ENCODE assay signal across 9 cellular contexts in genomic region chr5:57302164-57302563, GRCh38.
A peak's percentile ranks its signal among the peaks of the same experiment; 100 is the strongest.
DNase-seq lines count a peak whose midpoint lies in the region; ATAC-seq and TF ChIP-seq lines count a peak whose summit lies in the region.
"Had no signal": no experiment of that assay in that cellular context is flagged by ENCODE, and none has a peak within 500 bp of the region (broad histone marks: within the 10 kb centered on the region; RNA-seq: fewer than 3 reads in every experiment).

No MANE protein-coding gene starts in this region.

- DNase-seq in ACHN (peak; percentile 39), GM23248 (peak; percentile 21), RPMI7951 (ENCODE audit: low read depth) (peak; percentile 89), esophagus muscularis mucosa (ENCODE audit: extremely low spot score) (peak; percentile 34), neuronal stem cell (ENCODE audit: low spot score) (no peak), NCI-H1417 (lab: John Stamatoyannopoulos, UW) (no peak), CD14-positive monocyte (ENCODE audit: low spot score) (no peak)

- in situ Hi-C loops in ACHN (cut with HindIII; ENCODE audit: low pct_ligation_motif_present, low pct_unique_long_range_greater_than_20kb, low sequenced_read_pairs) (no loop called here), GM23248 (cut with MboI) (loop anchor here (10.0 to 25.0 kb wide), 2 partner anchors 183 to 585 kb away; partner anchors contain the start of gene ACTBL2)

- H4K91ac ChIP-seq in neuronal stem cell (ENCODE audit: low read depth, low read length, poor library complexity) = no peak overlapping the region

- ATAC-seq in GM21576 (IDR thresholded peaks at IDR 0.05; ENCODE audit: unreplicated experiment) = no peak

- no peak overlapping the region for H2BK15ac ChIP-seq in neuronal stem cell (ENCODE audit: low read length)

- no peak for TF ChIP-seq POLR2A in esophagus muscularis mucosa (IDR thresholded peaks at IDR 0.05; ENCODE audit: low read depth)

- H4K8ac ChIP-seq in neuronal stem cell (ENCODE audit: low read depth, low read length) = no peak overlapping the region

- H3K9ac ChIP-seq in GM23248 (no peak overlapping the region), neuronal stem cell (ENCODE audit: low read depth, low read length, poor library complexity) (no peak overlapping the region)

- H3K27ac ChIP-seq in GM23248 = no peak overlapping the region
- no peak overlapping the region for H3K27ac ChIP-seq in esophagus muscularis mucosa (replicated peaks in 1 of 4)
- H3K27ac ChIP-seq in neuronal stem cell (replicated peaks; ENCODE audit: low read length) = no peak overlapping the region

- no peaks in the 10 kb centered on the region for H3K36me3 Mint-ChIP-seq in CD14-positive monocyte
- H3K36me3 Mint-ChIP-seq: brain had no signal

- H2BK5ac ChIP-seq in neuronal stem cell (ENCODE audit: low read length) = no peak overlapping the region

- H3K36me3 ChIP-seq in GM23248 (ENCODE audit: low read depth) = no peaks in the 10 kb centered on the region
- no peaks in the 10 kb centered on the region for H3K36me3 ChIP-seq in esophagus muscularis mucosa
- H3K36me3 ChIP-seq in neuronal stem cell (replicated peaks in 1 of 2; ENCODE audit: control insufficient read depth in 2 of 2, insufficient read depth in 2 of 2, low read length in 2 of 2) = no peaks in the 10 kb centered on the region

- no peak overlapping the region for H3K14ac ChIP-seq in neuronal stem cell (ENCODE audit: low read length)

- no peaks in the 10 kb centered on the region for H3K79me1 ChIP-seq in neuronal stem cell (ENCODE audit: low read depth, low read length)

- peaks cover 0 to 3% (median 1%) of the 10 kb centered on the region in 3 donors for H3K27me3 Mint-ChIP-seq in CD14-positive monocyte (ENCODE audit: low read depth in 3 of 3)

- TF ChIP-seq CTCF in esophagus muscularis mucosa (IDR thresholded peaks at IDR 0.05) = no peak
- TF ChIP-seq CTCF in CD14-positive monocyte (IDR thresholded peaks at IDR 0.05) = no peak

- H3K9me3 Mint-ChIP-seq in CD14-positive monocyte = peaks cover 3 to 14% (median 13%) of the 10 kb centered on the region in 7 donors

- no peak overlapping the region for H2BK12ac ChIP-seq in neuronal stem cell (ENCODE audit: low read length)

- no peak overlapping the region for H2AK5ac ChIP-seq in neuronal stem cell (ENCODE audit: low read depth, low read length)

- no peaks in the 10 kb centered on the region for H3K79me2 ChIP-seq in GM23248 (ENCODE audit: insufficient read depth)

- H3K27me3 ChIP-seq in GM23248 (replicated peaks; ENCODE audit: insufficient read depth) (no peaks in the 10 kb centered on the region), esophagus muscularis mucosa (no peaks in the 10 kb centered on the region), neuronal stem cell (ENCODE audit: control insufficient read depth in 3 of 3, insufficient read depth in 3 of 3, low read depth in 1 of 3, low read length in 3 of 3) (no peaks in the 10 kb centered on the region)

- TF ChIP-seq EP300 in esophagus muscularis mucosa (IDR thresholded peaks at IDR 0.05) = no peak

- no peaks in the 10 kb centered on the region for H4K20me1 ChIP-seq in GM23248 (ENCODE audit: insufficient read depth)

- peaks cover 4% of the 10 kb centered on the region; the same call in 1 of the 2 replicates for H3F3A ChIP-seq in GM23248 (ENCODE audit: insufficient read depth)

- WGBS in GM23248 (ENCODE audit: low coverage in 1 of 2, low lambda C conversion rate in 2 of 2, missing lambda C conversion rate in 2 of 2), 2 experiments = 68 to 69% methylated on average over 6 of the region's 6 CpGs
- 80% methylated on average over 6 of the region's 6 CpGs for WGBS in esophagus muscularis mucosa
- no CpG with 5 or more reads among the region's 6 CpGs for WGBS in neuronal stem cell (ENCODE audit: extremely low coverage in 2 of 2, insufficient read length in 2 of 2, insufficient replicate concordance in 1 of 2), 2 donors

- no peak overlapping the region for H3K27ac Mint-ChIP-seq in CD14-positive monocyte

- H3K4me1 ChIP-seq in GM23248 (ENCODE audit: insufficient read depth) (peaks cover 14% of the 10 kb centered on the region), esophagus muscularis mucosa (peaks cover 5 to 12% (median 10%) of the 10 kb centered on the region in 4 donors), neuronal stem cell (ENCODE audit: control insufficient read depth in 2 of 2, insufficient read depth in 1 of 2, low read depth in 1 of 2, low read length in 2 of 2) (peaks cover 1 to 2% of the 10 kb centered on the region in 2 donors)

- no peak overlapping the region for H3K4me3 Mint-ChIP-seq in CD14-positive monocyte
- H3K4me3 Mint-ChIP-seq: brain had no signal

- H3K4me3 ChIP-seq in GM23248 = no peak overlapping the region
- no peak overlapping the region for H3K4me3 ChIP-seq in esophagus muscularis mucosa
- H3K4me3 ChIP-seq in neuronal stem cell (ENCODE audit: low read length in 2 of 2) = no peak overlapping the region

- H3K23ac ChIP-seq in neuronal stem cell (ENCODE audit: low read depth, low read length, poor library complexity) = no peak overlapping the region

- no peak overlapping the region for H3K4ac ChIP-seq in neuronal stem cell (ENCODE audit: low read length)

- intact Hi-C loops in esophagus muscularis mucosa (cut with DNase I) = no loop called here
- intact Hi-C loops in CD14-positive monocyte (cut with micrococcal nuclease) = no loop called here

- H2BK120ac ChIP-seq in neuronal stem cell (ENCODE audit: low read depth, low read length) = no peak overlapping the region

- no peaks in the 10 kb centered on the region for H3K9me3 ChIP-seq in GM23248 (ENCODE audit: low read depth)
- H3K9me3 ChIP-seq in esophagus muscularis mucosa = peaks cover 0 to 14% (median 2%) of the 10 kb centered on the region in 4 donors
- H3K9me3 ChIP-seq in neuronal stem cell (replicated peaks in 1 of 2; ENCODE audit: control insufficient read depth in 2 of 2, insufficient read depth in 1 of 2, low read depth in 1 of 2, low read length in 2 of 2) = no peaks in the 10 kb centered on the region

- no peaks in the 10 kb centered on the region for H3K9me2 ChIP-seq in GM23248 (ENCODE audit: insufficient read depth)

- peaks cover 14% of the 10 kb centered on the region for H3K4me1 Mint-ChIP-seq in CD14-positive monocyte

- no peak overlapping the region for H3K4me2 ChIP-seq in GM23248 (ENCODE audit: unreplicated experiment)
- H3K4me2 ChIP-seq in neuronal stem cell (ENCODE audit: insufficient read depth, low read length, poor library complexity, severe bottlenecking) = no peak overlapping the region

- no peak overlapping the region for H2AFZ ChIP-seq in GM23248
- no peak overlapping the region for H2AFZ ChIP-seq in neuronal stem cell (ENCODE audit: low read length)

- H3K18ac ChIP-seq in neuronal stem cell (ENCODE audit: low read length) = no peak overlapping the region

Comparison
In these comparisons a context has a peak if more than half of its experiments do, and no peak if none do; other contexts are left out.
1. DNase-seq: peak in ACHN (single experiment), GM23248 (single experiment), RPMI7951 (single experiment) and esophagus muscularis mucosa (single experiment); none in neuronal stem cell (single experiment), NCI-H1417 (0 of 3) and CD14-positive monocyte (single experiment).